ENCODE assay signal across 23 cellular contexts in genomic region chr18:26394047-26394654, GRCh38.
DNase-seq lines count a peak whose midpoint lies in the region; ATAC-seq, FAIRE-seq and TF ChIP-seq lines count a peak whose summit lies in the region.
"Had no signal": no experiment of that assay in that cellular context is flagged by ENCODE, and none has a peak within 500 bp of the region (broad histone marks: within the 10 kb centered on the region; RNA-seq: fewer than 3 reads in every experiment).

No MANE protein-coding gene starts in this region.

- POLR2A ChIA-PET in HepG2 (lab: Yijun Ruan, JAX): no interaction called here

- no peaks in the 10 kb centered on the region for H3K36me3 ChIP-seq in HepG2 (replicated peaks in 1 of 2; ENCODE audit: control insufficient read depth in 1 of 2, insufficient read depth in 2 of 2, low read length in 2 of 2)
- H3K36me3 ChIP-seq in right lobe of liver: no peaks in the 10 kb centered on the region
- no peaks in the 10 kb centered on the region for H3K36me3 ChIP-seq in hepatocyte (replicated peaks; ENCODE audit: insufficient read depth, low read depth)
- H3K36me3 ChIP-seq: BE2C had no signal

- in situ Hi-C loops in HepG2 (cut with HindIII; ENCODE audit: extremely low pct_ligation_motif_present, low pct_unique_long_range_greater_than_20kb): no loop called here

- no peak for FAIRE-seq in HepG2 (lab: Jason Lieb, UNC)
- peak; percentile 68 for FAIRE-seq in endometrium (lab: Jason Lieb, UNC)
- FAIRE-seq: A204.1, D721Med, GM12878 had no signal

- DNase-seq in HepG2 (ENCODE audit: low spot score) (no peak), right lobe of liver (no peak), hepatocyte (ENCODE audit: low spot score) (no peak), posterior vena cava (ENCODE audit: low spot score) (no peak)
- DNase-seq: ACHN; AML-193; BE2C; CD4-positive, alpha-beta T cell; CD8-positive, alpha-beta memory T cell; DMS 273 treated with DMSO at 0.1 percent for 48 hours; DMS79; EL; GDM1; H9 had no signal

- H3K4me1 ChIP-seq in HepG2 (ENCODE audit: insufficient read depth, low read length) (no peaks in the 10 kb centered on the region), right lobe of liver (no peaks in the 10 kb centered on the region), hepatocyte (ENCODE audit: insufficient read depth) (no peaks in the 10 kb centered on the region)
- H3K4me1 ChIP-seq: BE2C; BLaER1 treated with 17β-estradiol and CSF1 and Interleukin-3, amounts not matched to agents 10 nM and 100 nM had no signal

- 49% methylated on average over 5 of the region's 5 CpGs for WGBS in HepG2 (ENCODE audit: low lambda C conversion rate)
- 55% methylated on average over 5 of the region's 5 CpGs for WGBS in right lobe of liver (ENCODE audit: insufficient coverage, low coverage, low lambda C conversion rate, missing lambda C conversion rate)
- 67% methylated on average over 5 of the region's 5 CpGs for WGBS in hepatocyte (ENCODE audit: low lambda C conversion rate, missing lambda C conversion rate)

- no peak overlapping the region for H3K4me2 ChIP-seq in HepG2 (ENCODE audit: low read depth, low read length)
- peak overlapping the region; percentile 13 for H3K4me2 ChIP-seq in hepatocyte
- H3K4me2 ChIP-seq: BLaER1 treated with 17β-estradiol and CSF1 and Interleukin-3, amounts not matched to agents 10 nM and 100 nM; GM23338 had no signal

- CTCF ChIA-PET in HepG2 (lab: Yijun Ruan, JAX; ENCODE audit: low intra/inter-chr PET ratio, low total read pairs): no interaction called here

- H2AFZ ChIP-seq in HepG2 (ENCODE audit: low read length): no peak overlapping the region
- no peak overlapping the region for H2AFZ ChIP-seq in hepatocyte
- H2AFZ ChIP-seq: GM23338 had no signal

- no peaks in the 10 kb centered on the region for H4K20me1 ChIP-seq in HepG2 (ENCODE audit: insufficient read depth, low read length)
- H4K20me1 ChIP-seq in hepatocyte (ENCODE audit: insufficient read depth, poor library complexity, severe bottlenecking): no peaks in the 10 kb centered on the region
- H4K20me1 ChIP-seq: BLaER1 treated with 17β-estradiol and CSF1 and Interleukin-3, amounts not matched to agents 10 nM and 100 nM had no signal

- no peak overlapping the region for H3K9ac ChIP-seq in HepG2 (ENCODE audit: insufficient read depth, low read depth, low read length)
- H3K9ac ChIP-seq: BLaER1 treated with 17β-estradiol and CSF1 and Interleukin-3, amounts not matched to agents 10 nM and 100 nM had no signal

- intact Hi-C loops in HepG2 (cut with micrococcal nuclease; ENCODE audit: unreplicated experiment): no loop called here
- intact Hi-C loops in right lobe of liver (cut with DNase I): no loop called here
- intact Hi-C loops in posterior vena cava (cut with DNase I): no loop called here

- no peak for TF ChIP-seq CTCF in HepG2 (CRISPR knock-in tag; IDR thresholded peaks at IDR 0.05)
- no peak for TF ChIP-seq CTCF in right lobe of liver (IDR thresholded peaks at IDR 0.05)
- no peak for TF ChIP-seq CTCF in hepatocyte (IDR thresholded peaks at IDR 0.05; ENCODE audit: poor library complexity)

- H3K4me3 ChIP-seq in HepG2 (replicated peaks in 1 of 3; ENCODE audit: insufficient read depth in 1 of 3, low read depth in 2 of 3, low read length in 3 of 3) (no peak overlapping the region), right lobe of liver (no peak overlapping the region), hepatocyte (no peak overlapping the region)
- H3K4me3 ChIP-seq: BLaER1 treated with 17β-estradiol and CSF1 and Interleukin-3, amounts not matched to agents 10 nM and 100 nM; GM12878; GM23338 had no signal

- no peak for ATAC-seq in HepG2
- no peak for ATAC-seq in right lobe of liver
- ATAC-seq in HG02885 (IDR thresholded peaks at IDR 0.05; ENCODE audit: poor library complexity, unreplicated experiment): no peak
- ATAC-seq: GM12878, GM23338, HCT116 had no signal

- TF ChIP-seq EP300 in HepG2 (IDR thresholded peaks at IDR 0.05; ENCODE audit: low read depth in 2 of 2, low read length in 2 of 2) (no peak), HepG2 (CRISPR knock-in tag; IDR thresholded peaks at IDR 0.05; ENCODE audit: borderline replicate concordance) (no peak)

- no TSS peak for BruUV-seq in HepG2 (replicated peaks; lab: Mats Ljungman, UMichigan)

- H3K27me3 ChIP-seq in HepG2 (ENCODE audit: control insufficient read depth in 1 of 2, insufficient read depth in 2 of 2, low read length in 2 of 2): no peaks in the 10 kb centered on the region
- no peaks in the 10 kb centered on the region for H3K27me3 ChIP-seq in right lobe of liver
- H3K27me3 ChIP-seq in hepatocyte: no peaks in the 10 kb centered on the region
- H3K27me3 ChIP-seq: BE2C; BLaER1 treated with 17β-estradiol and CSF1 and Interleukin-3, amounts not matched to agents 10 nM and 100 nM had no signal

- H3K9me3 ChIP-seq in HepG2 (ENCODE audit: low read length): no peaks in the 10 kb centered on the region
- H3K9me3 ChIP-seq in right lobe of liver: no peaks in the 10 kb centered on the region
- H3K9me3 ChIP-seq in hepatocyte (ENCODE audit: low read depth): no peaks in the 10 kb centered on the region
- H3K9me3 ChIP-seq: BE2C; BLaER1 treated with 17β-estradiol and CSF1 and Interleukin-3, amounts not matched to agents 10 nM and 100 nM had no signal

- no peaks in the 10 kb centered on the region for H3K79me2 ChIP-seq in HepG2 (ENCODE audit: insufficient read depth, low read length)
- H3K79me2 ChIP-seq in hepatocyte: no peaks in the 10 kb centered on the region

- TF ChIP-seq RAD21 in HepG2 (CRISPR knock-in tag; IDR thresholded peaks at IDR 0.05): no peak

- H3K9me2 ChIP-seq in hepatocyte (replicated peaks; ENCODE audit: insufficient read depth): no peaks in the 10 kb centered on the region

- TF ChIP-seq POLR2A in HepG2 (IDR thresholded peaks at IDR 0.05; ENCODE audit: insufficient read depth in 1 of 2, low read depth in 2 of 2, low read length in 2 of 2) (no peak), right lobe of liver (IDR thresholded peaks at IDR 0.05) (no peak)

- H3K27ac ChIP-seq in HepG2 (ENCODE audit: extremely low read length, insufficient read depth, low read length) (no peak overlapping the region), right lobe of liver (no peak overlapping the region), hepatocyte (no peak overlapping the region)
- H3K27ac ChIP-seq: 22Rv1; BLaER1 treated with 17β-estradiol and CSF1 and Interleukin-3, amounts not matched to agents 10 nM and 100 nM had no signal

TF ChIP-seq in HepG2, 621 proteins besides CTCF, POLR2A, EP300 and RAD21:
- TF ChIP-seq CREB3 (CRISPR knock-in tag; IDR thresholded peaks at IDR 0.05): no peak
- TF ChIP-seq PTBP1 (IDR thresholded peaks at IDR 0.05; ENCODE audit: low read depth, low read length, poor library complexity, severe bottlenecking): no peak
- TF ChIP-seq ZGPAT (CRISPR knock-in tag; IDR thresholded peaks at IDR 0.05): no peak
- no peak for TF ChIP-seq NCOR1 (IDR thresholded peaks at IDR 0.05; ENCODE audit: borderline replicate concordance, low read length)
- peak; percentile 82 for TF ChIP-seq MAFF (IDR thresholded peaks at IDR 0.05; ENCODE audit: low read depth, low read length)
- no peak for TF ChIP-seq LCORL (IDR thresholded peaks at IDR 0.05)
- no peak for TF ChIP-seq LCORL (CRISPR knock-in tag; IDR thresholded peaks at IDR 0.05)
- peak; percentile 70 to 86; a peak in 3 of 4 replicates for TF ChIP-seq MAFK (conservative IDR thresholded peaks at IDR 0.05 in 1 of 2, IDR thresholded peaks at IDR 0.05 in 1 of 2; ENCODE audit: low read length in 2 of 2)
- no peak for TF ChIP-seq E2F5 (CRISPR knock-in tag; conservative IDR thresholded peaks at IDR 0.05)
- no peak for TF ChIP-seq ZNF614 (CRISPR knock-in tag; IDR thresholded peaks at IDR 0.05; ENCODE audit: borderline replicate concordance)
- TF ChIP-seq TRIM24 (CRISPR knock-in tag; IDR thresholded peaks at IDR 0.05): no peak
- no peak for TF ChIP-seq JUND (CRISPR knock-in tag; IDR thresholded peaks at IDR 0.05)
- no peak for TF ChIP-seq HNRNPLL (IDR thresholded peaks at IDR 0.05; ENCODE audit: low read depth, low read length, poor library complexity, severe bottlenecking)
- no peak for TF ChIP-seq ZFP62 (CRISPR knock-in tag; IDR thresholded peaks at IDR 0.05)
- TF ChIP-seq CENPT (CRISPR knock-in tag; IDR thresholded peaks at IDR 0.05; ENCODE audit: low read depth): no peak
- no peak for TF ChIP-seq ZNF549 (CRISPR knock-in tag; IDR thresholded peaks at IDR 0.05)
- no peak for TF ChIP-seq ZNF777 (CRISPR knock-in tag; IDR thresholded peaks at IDR 0.05)
